ENCODE assay signal across 8 cellular contexts in genomic region chr6:107668826-107669474, GRCh38.
A peak's percentile ranks its signal among the peaks of the same experiment; 100 is the strongest.
DNase-seq lines count a peak whose midpoint lies in the region; ATAC-seq, FAIRE-seq and TF ChIP-seq lines count a peak whose summit lies in the region.

No MANE protein-coding gene starts in this region.

- H3K4me3 ChIP-seq in DND-41 (ENCODE audit: low read depth in 1 of 2, low read length in 2 of 2) (no peak overlapping the region), pancreas (no peak overlapping the region), uterus (no peak overlapping the region)

- POLR2A ChIA-PET in activated naive CD8-positive, alpha-beta T cell treated with anti-CD3 and anti-CD28 coated beads, Interleukin-2, amount 10 ng/mL, durations not matched to agents 7 days and 5 days (lab: Charles Lee), result interaction anchor here (2.1 to 4.8 kb wide), 3 partner anchors 11 to 210 kb away, joined by 11 to 55 read pairs (median 17); partner anchors contain the start of gene PDSS2

- H3K79me2 ChIP-seq in DND-41 (ENCODE audit: insufficient read depth, low read length), result no peaks in the 10 kb centered on the region

- WGBS in pancreas, 2 donors, result 79 to 86% methylated on average over 18 of the region's 18 CpGs

- no peak overlapping the region for H2AFZ ChIP-seq in DND-41 (ENCODE audit: low read depth, low read length)

- no peak for TF ChIP-seq POLR2A in uterus (IDR thresholded peaks at IDR 0.05)

- no peaks in the 10 kb centered on the region for H3K9me3 Mint-ChIP-seq in activated naive CD8-positive, alpha-beta T cell treated with anti-CD3 and anti-CD28 coated beads, Interleukin-2, amount 10 ng/mL, durations not matched to agents 7 days and 5 days

- FAIRE-seq in pancreas (lab: Jason Lieb, UNC), result no peak

- no peaks in the 10 kb centered on the region for H3K9me3 ChIP-seq in DND-41 (ENCODE audit: insufficient read depth, low read length, severe bottlenecking)
- no peaks in the 10 kb centered on the region for H3K9me3 ChIP-seq in pancreas
- no peaks in the 10 kb centered on the region for H3K9me3 ChIP-seq in uterus

- DNase-seq in DND-41 (peak; percentile 19), pancreas (no peak), uterus (no peak), NCI-H345 (lab: John Stamatoyannopoulos, UW) (no peak), DMS53 (lab: John Stamatoyannopoulos, UW) (no peak)
- peak; percentile 68 for DNase-seq in activated naive CD8-positive, alpha-beta T cell treated with anti-CD3 and anti-CD28 coated beads, Interleukin-2, amount 10 ng/mL, durations not matched to agents 7 days and 5 days

- ATAC-seq in DND-41 (ENCODE audit: insufficient read depth, low read depth) (peak; percentile 64), GM19438 (IDR thresholded peaks at IDR 0.05; ENCODE audit: low read depth, unreplicated experiment) (peak; percentile 85), HG03159 (IDR thresholded peaks at IDR 0.05; ENCODE audit: unreplicated experiment) (peak; percentile 76), pancreas (no peak)
- ATAC-seq in activated naive CD8-positive, alpha-beta T cell treated with anti-CD3 and anti-CD28 coated beads, Interleukin-2, amount 10 ng/mL, durations not matched to agents 7 days and 5 days (ENCODE audit: low read depth), result peak; percentile 96

- no peaks in the 10 kb centered on the region for H3K27me3 Mint-ChIP-seq in activated naive CD8-positive, alpha-beta T cell treated with anti-CD3 and anti-CD28 coated beads, Interleukin-2, amount 10 ng/mL, durations not matched to agents 7 days and 5 days

- H3K4me3 Mint-ChIP-seq in activated naive CD8-positive, alpha-beta T cell treated with anti-CD3 and anti-CD28 coated beads, Interleukin-2, amount 10 ng/mL, durations not matched to agents 7 days and 5 days, result peak overlapping the region; percentile 50

- H3K4me1 Mint-ChIP-seq in activated naive CD8-positive, alpha-beta T cell treated with anti-CD3 and anti-CD28 coated beads, Interleukin-2, amount 10 ng/mL, durations not matched to agents 7 days and 5 days, result peaks cover 37% of the 10 kb centered on the region

- H3K27ac ChIP-seq in DND-41 (ENCODE audit: low read length) (no peak overlapping the region), pancreas (no peak overlapping the region), uterus (no peak overlapping the region)

- no peak overlapping the region for H3K9ac ChIP-seq in DND-41 (ENCODE audit: low read depth, low read length)

- peaks cover 6% of the 10 kb centered on the region for H3K36me3 Mint-ChIP-seq in activated naive CD8-positive, alpha-beta T cell treated with anti-CD3 and anti-CD28 coated beads, Interleukin-2, amount 10 ng/mL, durations not matched to agents 7 days and 5 days

- peak overlapping the region; percentile 86 for H3K27ac Mint-ChIP-seq in activated naive CD8-positive, alpha-beta T cell treated with anti-CD3 and anti-CD28 coated beads, Interleukin-2, amount 10 ng/mL, durations not matched to agents 7 days and 5 days

- intact Hi-C loops in pancreas (cut with DNase I), result no loop called here
- intact Hi-C loops in uterus (cut with DNase I; ENCODE audit: low total_unique reads), result no loop called here

- H3K4me1 ChIP-seq in DND-41 (ENCODE audit: insufficient read depth, low read length) (no peaks in the 10 kb centered on the region), pancreas (peaks cover 0 to 4% (median 0%) of the 10 kb centered on the region in 3 donors), uterus (peaks cover 0 to 3% of the 10 kb centered on the region in 2 donors)

- H3K36me3 ChIP-seq in DND-41 (ENCODE audit: insufficient read depth, low read length) (no peaks in the 10 kb centered on the region), pancreas (no peaks in the 10 kb centered on the region), uterus (no peaks in the 10 kb centered on the region)

- TF ChIP-seq CTCF in DND-41 (IDR thresholded peaks at IDR 0.05; ENCODE audit: borderline replicate concordance, extremely low read depth, low read length, poor library complexity, severe bottlenecking), result no peak
- no peak for TF ChIP-seq CTCF in pancreas (IDR thresholded peaks at IDR 0.05)
- TF ChIP-seq CTCF in uterus (IDR thresholded peaks at IDR 0.05), result no peak

- H3K4me2 ChIP-seq in DND-41 (ENCODE audit: insufficient read depth, low read length), result no peak overlapping the region

- H3K27me3 ChIP-seq in DND-41 (ENCODE audit: insufficient read depth, low read length, poor library complexity), result no peaks in the 10 kb centered on the region
- H3K27me3 ChIP-seq in pancreas, result no peaks in the 10 kb centered on the region
- H3K27me3 ChIP-seq in uterus, result no peaks in the 10 kb centered on the region

- H4K20me1 ChIP-seq in DND-41 (ENCODE audit: insufficient read depth, low read length), result no peaks in the 10 kb centered on the region

Comparison
In these comparisons a context has a peak if more than half of its experiments do, and no peak if none do; other contexts are left out.
1. ATAC-seq: peak in DND-41 (single experiment), GM19438 (single experiment), HG03159 (single experiment) and activated naive CD8-positive, alpha-beta T cell treated with anti-CD3 and anti-CD28 coated beads, Interleukin-2, amount 10 ng/mL, durations not matched to agents 7 days and 5 days (single experiment); none in pancreas (0 of 4).
2. DNase-seq: peak in DND-41 (single experiment) and activated naive CD8-positive, alpha-beta T cell treated with anti-CD3 and anti-CD28 coated beads, Interleukin-2, amount 10 ng/mL, durations not matched to agents 7 days and 5 days (single experiment); none in pancreas (0 of 6), uterus (0 of 2), NCI-H345 (single experiment) and DMS53 (single experiment).